ENCODE assay signal across 8 cellular contexts in genomic region chr2:226799211-226799975, GRCh38. TPM values are rescaled to one million over a fixed set of nuclear protein-coding genes. Genes with fewer than 3 reads are reported as not detected.
DNase-seq lines count a peak whose midpoint lies in the region; ATAC-seq, FAIRE-seq and TF ChIP-seq lines count a peak whose summit lies in the region.

IRS1 (minus strand) TSS chr2:226799820; CDS start chr2:226798738, 1,082 bp downstream.

- H3K4me3 Mint-ChIP-seq in mesothelial cell of epicardium: peak within 1 kb of the TSS; percentile 91

- H3K27me3 Mint-ChIP-seq in mesothelial cell of epicardium (ENCODE audit: low read depth): peaks cover 2% of the 10 kb centered on the region

- H3K9me3 ChIP-seq in endothelial cell of umbilical vein (replicated peaks; ENCODE audit: control insufficient read depth, insufficient read depth, low read length): no peaks in the 10 kb centered on the region

- intact Hi-C loops in endothelial cell of umbilical vein (cut with micrococcal nuclease): loop anchor here (1.0 to 10.0 kb wide), 3 partner anchors 8 to 765 kb away; no protein-coding TSS in a partner anchor

- CTCF ChIA-PET in endothelial cell of umbilical vein (lab: Charles Lee): interaction anchor here (1.0 to 2.3 kb wide), 5 partner anchors 108 to 1134 kb away, joined by 3 to 12 read pairs (median 5); no protein-coding TSS in a partner anchor

- peaks cover 19 to 30% of the 10 kb centered on the region in 2 experiments for H3K27me3 ChIP-seq in endothelial cell of umbilical vein (ENCODE audit: control insufficient read depth in 2 of 2, insufficient read depth in 2 of 2, low read length in 2 of 2)

- H3K36me3 ChIP-seq in endothelial cell of umbilical vein (ENCODE audit: control insufficient read depth in 2 of 2, extremely low read depth in 1 of 2, insufficient read depth in 2 of 2, low read length in 2 of 2): no peaks in the 10 kb centered on the region

- no peaks in the 10 kb centered on the region for H3K9me3 Mint-ChIP-seq in mesothelial cell of epicardium

- H3K36me3 Mint-ChIP-seq in mesothelial cell of epicardium: peaks cover 20% of the 10 kb centered on the region

- POLR2A ChIA-PET in endothelial cell of umbilical vein (lab: Charles Lee): no interaction called here

- no peaks in the 10 kb centered on the region for H3K9me1 ChIP-seq in endothelial cell of umbilical vein (replicated peaks; ENCODE audit: control insufficient read depth, extremely low read depth, insufficient read depth, low read length)

- no peaks in the 10 kb centered on the region for H4K20me1 ChIP-seq in endothelial cell of umbilical vein (replicated peaks; ENCODE audit: control insufficient read depth, extremely low read depth, insufficient read depth, low read length)

- H3K4me1 Mint-ChIP-seq in mesothelial cell of epicardium: peaks cover 53% of the 10 kb centered on the region

- H3K27ac Mint-ChIP-seq in mesothelial cell of epicardium: peak within 1 kb of the TSS; percentile 96

- TF ChIP-seq POLR2A in endothelial cell of umbilical vein (IDR thresholded peaks at IDR 0.05; ENCODE audit: low read depth, low read length): no peak

- TF ChIP-seq CTCF in AG10803 (conservative IDR thresholded peaks at IDR 0.05; ENCODE audit: low read length) (peak; percentile 1; the same call in 1 of the 2 replicates), endothelial cell of umbilical vein (IDR thresholded peaks at IDR 0.05; ENCODE audit: extremely low read depth in 1 of 2, insufficient read depth in 1 of 2, low read depth in 1 of 2, low read length in 2 of 2) (peak in 1 of 2 donors; percentile 11), mesothelial cell of epicardium (IDR thresholded peaks at IDR 0.05; ENCODE audit: unreplicated experiment) (no peak)

- H2AFZ ChIP-seq in endothelial cell of umbilical vein (ENCODE audit: low read depth, low read length): peak within 1 kb of the TSS; percentile 86

- H3K27ac ChIP-seq in endothelial cell of umbilical vein (ENCODE audit: insufficient read depth, low read depth, low read length): no peak within 1 kb of the TSS

- dilution Hi-C loops in endothelial cell of umbilical vein (cut with MboI; ENCODE audit: extremely low pct_ligation_motif_present, low sequenced_read_pairs): no loop called here

- ATAC-seq in GM18873 (IDR thresholded peaks at IDR 0.05; ENCODE audit: low FRiP score, unreplicated experiment) (peak; percentile 19), HG03108 (IDR thresholded peaks at IDR 0.05; ENCODE audit: unreplicated experiment) (peak; percentile 29)

- BruUV-seq in endothelial cell of umbilical vein (replicated peaks; lab: Mats Ljungman, UMichigan): no TSS peak

- no peak within 1 kb of the TSS for H3K9ac ChIP-seq in endothelial cell of umbilical vein (replicated peaks; ENCODE audit: extremely low read depth, insufficient read depth, low read length)

- H3K4me2 ChIP-seq in endothelial cell of umbilical vein (ENCODE audit: insufficient read depth, low read length): peak within 1 kb of the TSS; percentile 64

- peak within 1 kb of the TSS; percentile 86 for H3K4me3 ChIP-seq in AG10803 (ENCODE audit: low read length)
- peak within 1 kb of the TSS; percentile 35 to 46 (median 43) for H3K4me3 ChIP-seq in endothelial cell of umbilical vein (replicated peaks in 1 of 3; ENCODE audit: insufficient read depth in 1 of 3, low read depth in 1 of 3, low read length in 3 of 3)

- peaks cover 15% of the 10 kb centered on the region for H3K4me1 ChIP-seq in endothelial cell of umbilical vein (ENCODE audit: control insufficient read depth, extremely low read depth, insufficient read depth, low read length)

- H3K79me2 ChIP-seq in endothelial cell of umbilical vein (ENCODE audit: control insufficient read depth, insufficient read depth, low read length): no peaks in the 10 kb centered on the region

- no peak for FAIRE-seq in endothelial cell of umbilical vein (lab: Jason Lieb, UNC)

- peak; percentile 81 for DNase-seq in AG10803 (ENCODE audit: low read depth)
- DNase-seq in NCI-H510A treated with DMSO at 0.1 percent for 48 hours (lab: John Stamatoyannopoulos, UW): peak; percentile 70
- DNase-seq in activated CD8-positive, alpha-beta memory T cell treated with anti-CD3 and anti-CD28 coated beads for 48 hours (ENCODE audit: low read depth in 2 of 3, low spot score in 2 of 3): peak in 2 of 3 experiments; percentile 37
- peak; percentile 12 for DNase-seq in endothelial cell of umbilical vein (ENCODE audit: low read depth, low spot score)
- DNase-seq in mesothelial cell of epicardium (ENCODE audit: low spot score in 2 of 2, unreplicated experiment in 2 of 2): peak; percentile 70 to 84
- DNase-seq in stimulated activated CD8-positive, alpha-beta memory T cell treated with anti-CD3 and anti-CD28 coated beads, Interleukin-7, amount 100 ng/mL, for 4 hours (ENCODE audit: low read depth in 2 of 2): peak; percentile 23 to 63

TF ChIP-seq in endothelial cell of umbilical vein, 7 proteins besides CTCF, POLR2A, EP300 and RAD21:
- TF ChIP-seq EZH2 (IDR thresholded peaks at IDR 0.05; ENCODE audit: borderline replicate concordance, low read depth, low read length, severe bottlenecking) (peak; percentile 27), JUN (IDR thresholded peaks at IDR 0.05; ENCODE audit: borderline replicate concordance, insufficient read depth, insufficient read length, low read depth) (no peak)

RNA-seq across cellular contexts. Expression of gene IRS1, which starts in this region (rescaled TPM):
- total RNA-seq in endothelial cell of umbilical vein (0.05 and 0.11 TPM in 2 replicates), mesothelial cell of epicardium (57.9 to 66.2 TPM (median 64.2 TPM) in 3 replicates)
- 0.10 and 0.13 TPM in 2 replicates for polyA plus RNA-seq in endothelial cell of umbilical vein
- polyA plus RNA-seq in endothelial cell of umbilical vein (2011; cell fraction: cytosol; rRNA removed): 0.03 and 0.08 TPM in 2 replicates
- 0.05 and 0.07 TPM in 2 replicates for polyA plus RNA-seq in endothelial cell of umbilical vein (2011; cell fraction: nucleus; rRNA removed)
- 0.56 and 0.64 TPM in 2 replicates for polyA plus RNA-seq in endothelial cell of umbilical vein (2012)
- 0.15 and 0.17 TPM in 2 replicates for polyA minus RNA-seq in endothelial cell of umbilical vein
- polyA minus RNA-seq in endothelial cell of umbilical vein (2011; cell fraction: cytosol; rRNA and poly(A)+ RNA removed): 0.10 TPM
- 0.24 and 0.34 TPM in 2 replicates for polyA minus RNA-seq in endothelial cell of umbilical vein (2011; cell fraction: nucleus; rRNA and poly(A)+ RNA removed)

Comparison
In these comparisons a context has a peak if more than half of its experiments do, and no peak if none do; other contexts are left out.
1. RNA of gene IRS1 (total RNA-seq): 57.9 to 66.2 TPM in mesothelial cell of epicardium; 0.05 to 0.11 TPM in endothelial cell of umbilical vein; every median in the first group is over 10 times any median in the second.
2. Peak in DNase-seq, H3K4me3 ChIP-seq and H3K4me2 ChIP-seq in endothelial cell of umbilical vein; RNA of the gene not detected or under 1 TPM.
3. DNase-seq: peak in every context shown above with its lines; median percentile 81 in AG10803; 77 in mesothelial cell of epicardium; 70 in NCI-H510A treated with DMSO at 0.1 percent for 48 hours; 43 in stimulated activated CD8-positive, alpha-beta memory T cell treated with anti-CD3 and anti-CD28 coated beads, Interleukin-7, amount 100 ng/mL, for 4 hours; 37 in activated CD8-positive, alpha-beta memory T cell treated with anti-CD3 and anti-CD28 coated beads for 48 hours; 12 in endothelial cell of umbilical vein.